In the genomic region with DNA sequence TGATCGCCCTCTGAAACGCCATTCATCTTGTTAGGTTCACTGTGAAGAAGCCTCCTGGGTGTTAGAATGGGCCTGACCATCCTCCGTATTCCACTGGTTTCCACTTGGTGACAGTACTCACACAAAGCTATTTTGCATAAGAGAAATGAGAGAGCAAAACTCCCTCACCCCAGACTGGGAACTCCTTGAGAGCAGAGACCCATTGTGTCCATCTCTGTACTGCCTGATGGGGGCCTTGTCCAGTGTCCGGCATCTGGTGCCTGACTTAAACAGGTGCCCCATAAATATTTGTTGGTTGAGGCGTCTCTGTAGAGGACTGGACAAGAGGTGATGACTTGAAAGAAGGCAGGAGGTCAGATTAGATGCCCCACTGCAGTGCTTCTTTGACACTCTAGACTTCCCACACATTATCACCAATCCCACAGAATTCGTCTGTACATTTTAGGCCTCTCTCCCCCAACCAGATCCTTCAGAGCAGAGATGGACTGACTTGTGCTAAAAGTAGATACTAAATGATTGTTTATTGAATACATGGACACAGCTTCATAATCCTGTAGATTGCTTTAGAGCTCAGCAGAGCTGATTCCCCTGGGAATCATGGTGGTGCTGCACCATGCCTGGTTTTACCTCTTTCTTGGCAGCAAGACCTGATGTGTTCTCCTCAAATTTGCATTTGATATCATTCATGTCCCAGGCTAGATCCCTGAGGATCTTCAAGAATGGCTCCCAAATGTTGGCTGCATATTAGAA, we compare ENCODE assay signal across 12 cellular contexts. TPM values are rescaled to one million over a fixed set of nuclear protein-coding genes. Genes with fewer than 3 reads are reported as not detected.
"Had no signal": no experiment of that assay in that cellular context is flagged by ENCODE, and none has a peak within 500 bp of the region (broad histone marks: within the 10 kb centered on the region; RNA-seq: fewer than 3 reads in every experiment).

No MANE protein-coding gene starts in this region.

- H3K4me3 Mint-ChIP-seq: brain; central memory CD8-positive, alpha-beta T cell had no signal

- DNase-seq: activated CD4-positive, alpha-beta T cell treated with anti-CD3 and anti-CD28 coated beads for 4 hours; activated naive CD4-positive, alpha-beta T cell treated with anti-CD3 and anti-CD28 coated beads, Interleukin-2, amount 50 U/mL, for 16 hours; amniotic stem cell; hippocampal formation; kidney glomerular epithelial cell; stimulated activated CD4-positive, alpha-beta T cell treated with anti-CD3 and anti-CD28 coated beads, Interleukin-4, amount 100 ng/mL, for 4 hours; tibial artery had no signal

- H3K27ac Mint-ChIP-seq: brain had no signal

- H3K9me3 Mint-ChIP-seq: central memory CD8-positive, alpha-beta T cell had no signal

- H3K27me3 Mint-ChIP-seq: central memory CD8-positive, alpha-beta T cell had no signal

- H3K4me1 Mint-ChIP-seq: brain had no signal

- H3K36me3 Mint-ChIP-seq: brain had no signal

RNA-seq across cellular contexts. Expression of a gene that starts 22.4 kb away (rescaled TPM):
- total RNA-seq: glomerular endothelial cell, myocyte had no signal

RNA-seq across cellular contexts. Expression of a gene that starts 46.2 kb away (rescaled TPM):
- total RNA-seq: glomerular endothelial cell, myocyte, SK-MEL-5 had no signal
